ENCODE assay signal across 9 cellular contexts in the genomic region with DNA sequence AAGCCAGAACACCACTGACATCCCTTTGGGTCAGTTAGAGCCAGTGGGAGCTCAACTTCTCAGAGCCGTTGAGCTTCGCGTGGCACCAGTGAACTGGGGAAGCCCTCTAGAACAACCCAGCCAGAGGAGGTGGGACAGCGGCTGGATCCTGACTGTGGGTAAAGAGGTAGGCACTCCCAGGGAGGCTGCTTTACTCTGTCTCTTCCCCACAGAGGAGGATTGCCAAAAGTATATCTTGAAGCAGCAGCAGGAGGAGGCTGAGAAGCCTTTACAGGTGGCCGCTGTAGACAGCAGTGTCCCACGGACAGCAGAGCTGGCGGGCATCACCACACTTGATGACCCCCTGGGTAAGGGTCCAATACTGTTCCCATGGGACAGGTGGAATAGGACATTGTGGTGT. TPM values are rescaled to one million over a fixed set of nuclear protein-coding genes. Genes with fewer than 3 reads are reported as not detected.
A peak's percentile ranks its signal among the peaks of the same experiment; 100 is the strongest.
DNase-seq lines count a peak whose midpoint lies in the region; ATAC-seq, FAIRE-seq and TF ChIP-seq lines count a peak whose summit lies in the region.
"Had no signal": no experiment of that assay in that cellular context is flagged by ENCODE, and none has a peak within 500 bp of the region (broad histone marks: within the 10 kb centered on the region; RNA-seq: fewer than 3 reads in every experiment).

No MANE protein-coding gene starts in this region.

- peak overlapping the region; percentile 99 for H3K27ac ChIP-seq in GM12878 (ENCODE audit: control insufficient read depth, insufficient read depth)
- H3K27ac ChIP-seq in tibial artery, result peak overlapping the region in 1 of 2 donors; percentile 89

- ATAC-seq in GM12878 (no peak), memory B cell (ENCODE audit: low read depth) (no peak), GM19035 (IDR thresholded peaks at IDR 0.05; ENCODE audit: unreplicated experiment) (no peak), GM18858 (IDR thresholded peaks at IDR 0.05; ENCODE audit: unreplicated experiment) (no peak)

- CTCF ChIA-PET in GM12878 (lab: Yijun Ruan, JAX), result interaction anchor here (0.7 to 8.2 kb wide), 8 partner anchors 9 to 207 kb away, joined by 3 to 74 read pairs (median 6); a partner anchor contains a TSS

- H3K4me1 ChIP-seq in GM12878 (ENCODE audit: control insufficient read depth, insufficient read depth, low read length), result peaks cover 37% of the 10 kb centered on the region
- peaks cover 0 to 44% (median 33%) of the 10 kb centered on the region in 4 donors for H3K4me1 ChIP-seq in tibial artery

- H3K79me2 ChIP-seq in GM12878 (ENCODE audit: control insufficient read depth, insufficient read depth, low read length), result peaks cover 62% of the 10 kb centered on the region

- peak overlapping the region; percentile 94 for H3K9ac ChIP-seq in GM12878 (ENCODE audit: control insufficient read depth, insufficient read depth, low read length)

- in situ Hi-C loops in GM12878 (cut with MboI), result no loop called here

- DNase-seq in activated T-cell treated with anti-CD3 and anti-CD28 coated beads, Interleukin-2, amount 50 U/mL, for 24 hours, result no peak
- DNase-seq in activated T-cell treated with anti-CD3 and anti-CD28 coated beads, Interleukin-2, amount 50 U/mL, for 1 hour, result no peak
- no peak for DNase-seq in GM12878 (ENCODE audit: low read depth, low spot score)
- DNase-seq in memory B cell (ENCODE audit: low spot score in 2 of 2), result no peak
- peak in 1 of 2 donors; percentile 61 for DNase-seq in tibial artery
- no peak for DNase-seq in anterior cingulate cortex (lab: John Stamatoyannopoulos, UW)
- DNase-seq: DMS153 had no signal

- H3K9me3 ChIP-seq in GM12878 (replicated peaks; ENCODE audit: control insufficient read depth, insufficient read depth, low read length) (no peaks in the 10 kb centered on the region; the same call in 2 of the 3 replicates), tibial artery (no peaks in the 10 kb centered on the region)

- no peaks in the 10 kb centered on the region for H3K9me3 Mint-ChIP-seq in activated T-cell treated with anti-CD3 and anti-CD28 coated beads, Interleukin-2, amount 50 U/mL, for 24 hours
- H3K9me3 Mint-ChIP-seq in memory B cell, result no peaks in the 10 kb centered on the region

- peak overlapping the region; percentile 98 for H3K4me3 ChIP-seq in GM12878
- H3K4me3 ChIP-seq in tibial artery, result peak overlapping the region; percentile 90 to 97

- H4K20me1 ChIP-seq in GM12878 (ENCODE audit: control insufficient read depth, insufficient read depth), result no peaks in the 10 kb centered on the region

- no peak for TF ChIP-seq RAD21 in GM12878 (IDR thresholded peaks at IDR 0.05; ENCODE audit: insufficient read depth, low read depth, low read length)

- POLR2A ChIA-PET in GM12878 (lab: Charles Lee), result interaction anchor here (1.0 to 8.8 kb wide), 6 partner anchors 9 to 207 kb away, joined by 3 to 146 read pairs (median 12); a partner anchor contains a TSS

- SMC1A ChIA-PET in GM12878 (lab: Charles Lee; ENCODE audit: uncharacterized antibody, unreplicated experiment), result interaction anchor here (1.1 to 8.2 kb wide), 5 partner anchors 15 to 77 kb away, joined by 3 to 92 read pairs (median 18); a partner anchor contains a TSS

- WGBS in GM12878 (ENCODE audit: insufficient coverage, insufficient replicate concordance, low lambda C conversion rate, missing lambda C conversion rate), result 63% methylated on average over 7 of the region's 7 CpGs

- peak overlapping the region; percentile 98 for H3K27ac Mint-ChIP-seq in activated T-cell treated with anti-CD3 and anti-CD28 coated beads, Interleukin-2, amount 50 U/mL, for 24 hours
- H3K27ac Mint-ChIP-seq in memory B cell, result peak overlapping the region; percentile 94

- no peak for TF ChIP-seq CTCF in GM12878 (IDR thresholded peaks at IDR 0.05 in 2 of 3, conservative IDR thresholded peaks at IDR 0.05 in 1 of 3; ENCODE audit: control insufficient read depth in 2 of 3, extremely low read depth in 1 of 3, insufficient read depth in 1 of 3, low read depth in 3 of 3, low read length in 3 of 3)
- no peak for TF ChIP-seq CTCF in tibial artery (IDR thresholded peaks at IDR 0.05)

- no peak overlapping the region for H2AFZ ChIP-seq in GM12878 (ENCODE audit: control insufficient read depth, low read depth, low read length)

- H3K27me3 Mint-ChIP-seq in activated T-cell treated with anti-CD3 and anti-CD28 coated beads, Interleukin-2, amount 50 U/mL, for 24 hours, result no peaks in the 10 kb centered on the region
- H3K27me3 Mint-ChIP-seq in memory B cell, result no peaks in the 10 kb centered on the region

- intact Hi-C loops in GM12878 (cut with micrococcal nuclease; ENCODE audit: unreplicated experiment), result loop anchor here (5.0 kb wide), 1 partner anchor 73 kb away; no protein-coding TSS in a partner anchor
- intact Hi-C loops in tibial artery (cut with DNase I; ENCODE audit: low total_unique reads), result loop anchor here (2.0 to 10.0 kb wide), 2 partner anchors 25 to 105 kb away; a partner anchor contains a TSS

- H3K4me3 Mint-ChIP-seq in activated T-cell treated with anti-CD3 and anti-CD28 coated beads, Interleukin-2, amount 50 U/mL, for 24 hours, result peak overlapping the region; percentile 87
- H3K4me3 Mint-ChIP-seq in memory B cell, result peak overlapping the region; percentile 92

- H3K36me3 ChIP-seq in GM12878 (ENCODE audit: control insufficient read depth in 2 of 2, insufficient read depth in 2 of 2, low read length in 1 of 2), result peaks cover 0 to 15% of the 10 kb centered on the region in 2 experiments; a peak in 1 of 4 replicates
- peaks cover 8 to 23% (median 18%) of the 10 kb centered on the region in 3 donors for H3K36me3 ChIP-seq in tibial artery

- H3K4me2 ChIP-seq in GM12878 (ENCODE audit: control insufficient read depth, insufficient read depth), result peak overlapping the region; percentile 99

- TF ChIP-seq EP300 in GM12878 (IDR thresholded peaks at IDR 0.05; ENCODE audit: borderline replicate concordance in 1 of 2, control insufficient read depth in 1 of 2, low read depth in 2 of 2, low read length in 2 of 2), result no peak

- TF ChIP-seq POLR2A in GM12878 (IDR thresholded peaks at IDR 0.05; ENCODE audit: low read depth, low read length), result no peak

- H3K36me3 Mint-ChIP-seq in activated T-cell treated with anti-CD3 and anti-CD28 coated beads, Interleukin-2, amount 50 U/mL, for 24 hours (ENCODE audit: low read depth), result peaks cover 64% of the 10 kb centered on the region
- H3K36me3 Mint-ChIP-seq in memory B cell, result peaks cover 15% of the 10 kb centered on the region

- no peak for FAIRE-seq in GM12878 (lab: Jason Lieb, UNC)

- no peaks in the 10 kb centered on the region for H3K27me3 ChIP-seq in GM12878 (replicated peaks in 1 of 2; ENCODE audit: control insufficient read depth in 2 of 2, insufficient read depth in 2 of 2, low read length in 1 of 2)
- no peaks in the 10 kb centered on the region for H3K27me3 ChIP-seq in tibial artery

- RAD21 ChIA-PET in GM12878 (lab: Charles Lee; ENCODE audit: unreplicated experiment), result interaction anchor here (1.0 to 5.0 kb wide), 5 partner anchors 25 to 142 kb away, joined by 3 to 62 read pairs (median 5); a partner anchor contains a TSS

- TSS peak; percentile 49 for BruUV-seq in GM12878 (replicated peaks; lab: Mats Ljungman, UMichigan)

- peaks cover 53% of the 10 kb centered on the region for H3K4me1 Mint-ChIP-seq in activated T-cell treated with anti-CD3 and anti-CD28 coated beads, Interleukin-2, amount 50 U/mL, for 24 hours (ENCODE audit: low read depth)
- H3K4me1 Mint-ChIP-seq in memory B cell, result peaks cover 53% of the 10 kb centered on the region

RNA-seq across cellular contexts. Expression of a gene that starts 1.2 kb away (rescaled TPM):
- total RNA-seq in GM12878 (2013; cell fraction: nucleolus; rRNA removed), result 12.8 and 14.6 TPM in 2 replicates
- total RNA-seq in GM12878 (2014; rRNA removed) (28.7 and 38.6 TPM in 2 replicates), GM12878 (2014; rRNA removed; fragmentation: Illumina TruSeq; extraction: Trizol) (5.5 and 6.2 TPM in 2 replicates), GM12878 (2021) (65.6 and 67.7 TPM in 2 replicates)
- polyA plus RNA-seq in GM12878 (2011; ENCODE audit: low read depth), result 37.6 TPM
- polyA plus RNA-seq in GM12878 (2011; rRNA removed) (41.6 and 61.7 TPM in 2 replicates), GM12878 (2014; fragmentation: Illumina TruSeq; extraction: Trizol) (83.0 and 84.8 TPM in 2 replicates), GM12878 (2014; fragmentation: Nextera tagmentation; extraction: Ambion mirVana) (10 to 100 TPM; 37.6 to 82.0 TPM), GM12878 (2014; rRNA removed) (80.2 and 96.7 TPM in 2 replicates), GM12878 (2016; fragmentation: Nextera tagmentation; extraction: Ambion mirVana) (10 to 100 TPM; 69.4 to 83.4 TPM)
- 93.6 and 108 TPM in 2 replicates for polyA plus RNA-seq in GM12878 (2011; cell fraction: cytosol; rRNA removed)
- polyA plus RNA-seq in GM12878 (2011; cell fraction: nucleus; rRNA removed), result 83.5 and 84.2 TPM in 2 replicates
- 39.3 and 44.4 TPM in 2 replicates for polyA plus RNA-seq in GM12878 (2012)
- polyA minus RNA-seq in GM12878 (2011; rRNA and poly(A)+ RNA removed), result 82.8 and 102 TPM in 2 replicates
- polyA minus RNA-seq in GM12878 (2011; cell fraction: cytosol; rRNA and poly(A)+ RNA removed), result 29.2 and 32.2 TPM in 2 replicates
- polyA minus RNA-seq in GM12878 (2011; cell fraction: nucleus; rRNA and poly(A)+ RNA removed), result 38.7 and 48.3 TPM in 2 replicates

RNA-seq across cellular contexts. Expression of a gene that starts 2.7 kb away (rescaled TPM):
- 37.3 and 41.0 TPM in 2 replicates for total RNA-seq in GM12878 (2013; cell fraction: nucleolus; rRNA removed)
- total RNA-seq in GM12878 (2014; rRNA removed) (41.9 and 56.5 TPM in 2 replicates), GM12878 (2014; rRNA removed; fragmentation: Illumina TruSeq; extraction: Trizol) (41.0 and 43.3 TPM in 2 replicates), GM12878 (2021) (65.6 and 68.1 TPM in 2 replicates)
- polyA plus RNA-seq in GM12878 (2011; ENCODE audit: low read depth), result 24.5 TPM
- polyA plus RNA-seq in GM12878 (2011; rRNA removed) (54.9 and 85.4 TPM in 2 replicates), GM12878 (2014; fragmentation: Illumina TruSeq; extraction: Trizol) (24.5 and 51.5 TPM in 2 replicates), GM12878 (2014; fragmentation: Nextera tagmentation; extraction: Ambion mirVana) (10 to 100 TPM in 1 of 2 experiments, 1 to 10 TPM in 1; 5.7 to 12.6 TPM), GM12878 (2014; rRNA removed) (79.2 and 90.2 TPM in 2 replicates), GM12878 (2016; fragmentation: Nextera tagmentation; extraction: Ambion mirVana) (10 to 100 TPM; 64.8 to 75.1 TPM)
- polyA plus RNA-seq in GM12878 (2011; cell fraction: cytosol; rRNA removed), result 80.7 and 120 TPM in 2 replicates
- polyA plus RNA-seq in GM12878 (2011; cell fraction: nucleus; rRNA removed), result 330 and 337 TPM in 2 replicates
- 49.4 and 50.7 TPM in 2 replicates for polyA plus RNA-seq in GM12878 (2012)
- polyA minus RNA-seq in GM12878 (2011; rRNA and poly(A)+ RNA removed), result 73.1 and 103 TPM in 2 replicates
- 21.1 and 21.5 TPM in 2 replicates for polyA minus RNA-seq in GM12878 (2011; cell fraction: cytosol; rRNA and poly(A)+ RNA removed)
- 90.7 and 132 TPM in 2 replicates for polyA minus RNA-seq in GM12878 (2011; cell fraction: nucleus; rRNA and poly(A)+ RNA removed)

RNA-seq across cellular contexts. Expression of a gene that starts 25.7 kb away (rescaled TPM):
- 74.1 and 78.0 TPM in 2 replicates for total RNA-seq in GM12878 (2013; cell fraction: nucleolus; rRNA removed)
- total RNA-seq in GM12878 (2014; rRNA removed), result 34.7 and 37.1 TPM in 2 replicates
- total RNA-seq in GM12878 (2014; rRNA removed; fragmentation: Illumina TruSeq; extraction: Trizol), result 36.9 and 38.3 TPM in 2 replicates
- total RNA-seq in GM12878 (2021), result 45.2 and 48.0 TPM in 2 replicates
- polyA plus RNA-seq in GM12878 (2011; ENCODE audit: low read depth), result 26.5 TPM
- 54.6 and 74.8 TPM in 2 replicates for polyA plus RNA-seq in GM12878 (2011; rRNA removed)
- polyA plus RNA-seq in GM12878 (2011; cell fraction: cytosol; rRNA removed), result 27.8 and 35.0 TPM in 2 replicates
- polyA plus RNA-seq in GM12878 (2011; cell fraction: nucleus; rRNA removed), result 41.7 and 47.3 TPM in 2 replicates
- 28.8 and 37.7 TPM in 2 replicates for polyA plus RNA-seq in GM12878 (2012)
- 50.3 and 59.6 TPM in 2 replicates for polyA plus RNA-seq in GM12878 (2014; fragmentation: Illumina TruSeq; extraction: Trizol)
- 10 to 100 TPM; 12.4 to 16.9 TPM for polyA plus RNA-seq in GM12878 (2014; fragmentation: Nextera tagmentation; extraction: Ambion mirVana)
- polyA plus RNA-seq in GM12878 (2014; rRNA removed), result 35.0 and 36.7 TPM in 2 replicates
- polyA plus RNA-seq in GM12878 (2016; fragmentation: Nextera tagmentation; extraction: Ambion mirVana), result 10 to 100 TPM; 18.0 to 18.8 TPM
- polyA minus RNA-seq in GM12878 (2011; rRNA and poly(A)+ RNA removed), result 41.5 and 45.9 TPM in 2 replicates
- polyA minus RNA-seq in GM12878 (2011; cell fraction: cytosol; rRNA and poly(A)+ RNA removed), result 15.1 and 23.0 TPM in 2 replicates
- polyA minus RNA-seq in GM12878 (2011; cell fraction: nucleus; rRNA and poly(A)+ RNA removed), result 26.2 and 34.1 TPM in 2 replicates
